ENCODE assay signal across 33 cellular contexts in the genomic region with DNA sequence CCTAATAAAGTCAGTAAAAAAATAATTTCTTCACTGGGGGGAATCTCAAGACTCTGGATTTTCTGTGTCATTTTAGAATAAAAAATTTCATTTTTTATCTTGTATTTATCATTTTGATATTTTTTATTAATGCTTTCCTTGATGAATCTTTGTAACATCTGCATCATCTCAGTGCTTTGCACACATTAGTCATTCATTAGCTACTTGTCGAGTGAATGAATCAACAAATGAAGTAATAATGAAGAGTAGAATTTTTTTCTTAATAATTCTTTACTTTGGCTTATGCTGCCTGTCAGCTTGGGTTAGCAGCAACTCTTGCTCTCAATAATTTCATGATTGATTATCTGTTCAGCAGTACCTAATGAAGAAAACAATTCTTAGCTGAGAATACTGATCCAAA.
"Had no signal": no experiment of that assay in that cellular context is flagged by ENCODE, and none has a peak within 500 bp of the region (broad histone marks: within the 10 kb centered on the region; RNA-seq: fewer than 3 reads in every experiment).

No MANE protein-coding gene starts in this region.

- H3K27ac ChIP-seq: adrenal gland, ascending aorta, breast epithelium, coronary artery, dorsolateral prefrontal cortex, esophagus squamous epithelium, foreskin keratinocyte, gastrocnemius medialis, heart left ventricle had no signal

- DNase-seq: activated CD4-positive, alpha-beta memory T cell treated with anti-CD3 and anti-CD28 coated beads for 36 hours; activated CD4-positive, alpha-beta T cell treated with anti-CD3 and anti-CD28 coated beads for 36 hours; activated CD4-positive, alpha-beta T cell treated with anti-CD3 and anti-CD28 coated beads, Interleukin-2, amount 10 ng/mL, durations not matched to agents 24 days and 14 days; activated CD4-positive, CD25-positive, alpha-beta regulatory T cell; activated CD4-positive, CD25-positive, alpha-beta regulatory T cell treated with anti-CD3 and anti-CD28 coated beads, Interleukin-2, amount 50 U/mL, for 72 hours; activated CD8-positive, alpha-beta memory T cell treated with anti-CD3 and anti-CD28 coated beads, Interleukin-2, amount 10 ng/mL, durations not matched to agents 7 days and 5 days; activated CD8-positive, alpha-beta memory T cell treated with anti-CD3 and anti-CD28 coated beads, Interleukin-2, amount 50 U/mL, for 4 hours; activated CD8-positive, alpha-beta T cell treated with anti-CD3 and anti-CD28 coated beads, Interleukin-2, amount 10 ng/mL, durations not matched to agents 7 days and 5 days; activated effector memory CD4-positive, alpha-beta T cell treated with anti-CD3 and anti-CD28 coated beads, Interleukin-2, amount 50 U/mL, for 16 hours; activated naive CD4-positive, alpha-beta T cell treated with anti-CD3 and anti-CD28 coated beads for 36 hours; activated naive CD8-positive, alpha-beta T cell treated with anti-CD3 and anti-CD28 coated beads for 36 hours; activated naive CD8-positive, alpha-beta T cell treated with anti-CD3 and anti-CD28 coated beads, Interleukin-2, amount 50 U/mL, for 24 hours; activated T-cell treated with anti-CD3 and anti-CD28 coated beads, Interleukin-2, amount 50 U/mL, for 1 hour; activated T-cell treated with anti-CD3 and anti-CD28 coated beads, Interleukin-2, amount 50 U/mL, for 48 hours; adrenal gland; dorsolateral prefrontal cortex; effector memory CD4-positive, alpha-beta T cell; endodermal cell; esophagus squamous epithelium; foreskin keratinocyte; gastrocnemius medialis; glutamatergic neuron; heart left ventricle; T-helper 2 cell had no signal

- ATAC-seq: activated CD4-positive, alpha-beta T cell treated with anti-CD3 and anti-CD28 coated beads for 36 hours; activated CD8-positive, alpha-beta memory T cell treated with anti-CD3 and anti-CD28 coated beads, Interleukin-2, amount 10 ng/mL, durations not matched to agents 7 days and 5 days; activated CD8-positive, alpha-beta T cell treated with anti-CD3 and anti-CD28 coated beads, Interleukin-2, amount 10 ng/mL, durations not matched to agents 7 days and 5 days; activated naive CD8-positive, alpha-beta T cell treated with anti-CD3 and anti-CD28 coated beads, Interleukin-2, amount 50 U/mL, for 24 hours; foreskin keratinocyte; gastrocnemius medialis; heart left ventricle had no signal

- H3K4me3 ChIP-seq: adrenal gland, ascending aorta, breast epithelium, coronary artery, dorsolateral prefrontal cortex, esophagus squamous epithelium, gastrocnemius medialis, heart left ventricle had no signal

- H3K9me3 Mint-ChIP-seq: activated CD4-positive, alpha-beta T cell treated with anti-CD3 and anti-CD28 coated beads, Interleukin-2, amount 10 ng/mL, durations not matched to agents 24 days and 14 days had no signal

- H3K27me3 ChIP-seq: adrenal gland, ascending aorta, breast epithelium, dorsolateral prefrontal cortex, esophagus squamous epithelium, foreskin keratinocyte, gastrocnemius medialis, heart left ventricle had no signal

- H3K4me1 Mint-ChIP-seq: activated CD4-positive, alpha-beta T cell treated with anti-CD3 and anti-CD28 coated beads for 36 hours; activated CD4-positive, alpha-beta T cell treated with anti-CD3 and anti-CD28 coated beads, Interleukin-2, amount 10 ng/mL, durations not matched to agents 24 days and 14 days; activated CD8-positive, alpha-beta memory T cell treated with anti-CD3 and anti-CD28 coated beads, Interleukin-2, amount 10 ng/mL, durations not matched to agents 7 days and 5 days; activated naive CD4-positive, alpha-beta T cell treated with anti-CD3 and anti-CD28 coated beads, Interleukin-2, amount 50 U/mL, for 24 hours; activated naive CD8-positive, alpha-beta T cell treated with anti-CD3 and anti-CD28 coated beads for 36 hours; activated naive CD8-positive, alpha-beta T cell treated with anti-CD3 and anti-CD28 coated beads, Interleukin-2, amount 50 U/mL, for 24 hours; brain; central memory CD8-positive, alpha-beta T cell; endodermal cell had no signal

- H3K36me3 ChIP-seq: adrenal gland, ascending aorta, breast epithelium, esophagus squamous epithelium, gastrocnemius medialis, heart left ventricle had no signal

- H3K27ac Mint-ChIP-seq: activated CD4-positive, alpha-beta memory T cell treated with anti-CD3 and anti-CD28 coated beads for 36 hours; activated CD4-positive, alpha-beta T cell treated with anti-CD3 and anti-CD28 coated beads for 36 hours; activated CD4-positive, alpha-beta T cell treated with anti-CD3 and anti-CD28 coated beads, Interleukin-2, amount 10 ng/mL, durations not matched to agents 24 days and 14 days; activated CD8-positive, alpha-beta memory T cell treated with anti-CD3 and anti-CD28 coated beads, Interleukin-2, amount 10 ng/mL, durations not matched to agents 7 days and 5 days; activated CD8-positive, alpha-beta T cell treated with anti-CD3 and anti-CD28 coated beads, Interleukin-2, amount 10 ng/mL, durations not matched to agents 7 days and 5 days; activated naive CD4-positive, alpha-beta T cell treated with anti-CD3 and anti-CD28 coated beads for 36 hours; activated naive CD4-positive, alpha-beta T cell treated with anti-CD3 and anti-CD28 coated beads, Interleukin-2, amount 50 U/mL, for 24 hours; activated naive CD8-positive, alpha-beta T cell treated with anti-CD3 and anti-CD28 coated beads for 36 hours; activated naive CD8-positive, alpha-beta T cell treated with anti-CD3 and anti-CD28 coated beads, Interleukin-2, amount 50 U/mL, for 24 hours; activated T-helper 1 cell treated with anti-CD3 and anti-CD28 coated beads, Interleukin-12 subunit alpha, Interleukin-12 subunit beta, Interleukin-2, Interleukin-4 antibody, amounts not matched to agents 30 ng/mL and 10 ng/mL and 1 ng/mL, durations not matched to agents 14 hours and 24 hours and 36 hours; activated T-helper 2 cell treated with anti-CD3 and anti-CD28 coated beads, Interferon-gamma antibody, Interleukin-2, Interleukin-4, amounts not matched to agents 10 μg/mL and 5 μg/mL and 100 μg/mL, durations not matched to agents 14 hours and 24 hours and 36 hours; brain; dendritic cell treated with granulocyte-macrophage colony-stimulating factor and Interleukin-4, amounts not matched to agents 40 ng/mL and 50 ng/mL, for 4 days; endodermal cell had no signal

- H3K4me1 ChIP-seq: adrenal gland, ascending aorta, breast epithelium, esophagus squamous epithelium, gastrocnemius medialis, heart left ventricle had no signal

- H3K27me3 Mint-ChIP-seq: activated CD4-positive, alpha-beta memory T cell treated with anti-CD3 and anti-CD28 coated beads for 36 hours; activated CD4-positive, alpha-beta T cell treated with anti-CD3 and anti-CD28 coated beads for 36 hours; activated CD4-positive, alpha-beta T cell treated with anti-CD3 and anti-CD28 coated beads, Interleukin-2, amount 10 ng/mL, durations not matched to agents 24 days and 14 days; activated CD8-positive, alpha-beta memory T cell treated with anti-CD3 and anti-CD28 coated beads, Interleukin-2, amount 10 ng/mL, durations not matched to agents 7 days and 5 days; activated naive CD4-positive, alpha-beta T cell treated with anti-CD3 and anti-CD28 coated beads, Interleukin-2, amount 50 U/mL, for 24 hours; activated naive CD8-positive, alpha-beta T cell treated with anti-CD3 and anti-CD28 coated beads for 36 hours; activated naive CD8-positive, alpha-beta T cell treated with anti-CD3 and anti-CD28 coated beads, Interleukin-2, amount 50 U/mL, for 24 hours; brain; central memory CD8-positive, alpha-beta T cell; dendritic cell treated with granulocyte-macrophage colony-stimulating factor and Interleukin-4, amounts not matched to agents 40 ng/mL and 50 ng/mL, for 4 days had no signal

- H3K36me3 Mint-ChIP-seq: activated CD4-positive, alpha-beta memory T cell treated with anti-CD3 and anti-CD28 coated beads for 36 hours; activated CD8-positive, alpha-beta memory T cell treated with anti-CD3 and anti-CD28 coated beads, Interleukin-2, amount 10 ng/mL, durations not matched to agents 7 days and 5 days; activated naive CD4-positive, alpha-beta T cell treated with anti-CD3 and anti-CD28 coated beads, Interleukin-2, amount 50 U/mL, for 24 hours; activated naive CD8-positive, alpha-beta T cell treated with anti-CD3 and anti-CD28 coated beads for 36 hours; brain had no signal

- H3K4me3 Mint-ChIP-seq: activated CD4-positive, alpha-beta memory T cell treated with anti-CD3 and anti-CD28 coated beads for 36 hours; activated CD4-positive, alpha-beta T cell treated with anti-CD3 and anti-CD28 coated beads for 36 hours; activated CD4-positive, alpha-beta T cell treated with anti-CD3 and anti-CD28 coated beads, Interleukin-2, amount 10 ng/mL, durations not matched to agents 24 days and 14 days; activated CD8-positive, alpha-beta memory T cell treated with anti-CD3 and anti-CD28 coated beads, Interleukin-2, amount 10 ng/mL, durations not matched to agents 7 days and 5 days; activated CD8-positive, alpha-beta T cell treated with anti-CD3 and anti-CD28 coated beads, Interleukin-2, amount 10 ng/mL, durations not matched to agents 7 days and 5 days; activated naive CD4-positive, alpha-beta T cell treated with anti-CD3 and anti-CD28 coated beads for 36 hours; activated naive CD4-positive, alpha-beta T cell treated with anti-CD3 and anti-CD28 coated beads, Interleukin-2, amount 50 U/mL, for 24 hours; activated naive CD8-positive, alpha-beta T cell treated with anti-CD3 and anti-CD28 coated beads for 36 hours; activated naive CD8-positive, alpha-beta T cell treated with anti-CD3 and anti-CD28 coated beads, Interleukin-2, amount 50 U/mL, for 24 hours; activated T-helper 1 cell treated with anti-CD3 and anti-CD28 coated beads, Interleukin-12 subunit alpha, Interleukin-12 subunit beta, Interleukin-2, Interleukin-4 antibody, amounts not matched to agents 30 ng/mL and 10 ng/mL and 1 ng/mL, durations not matched to agents 14 hours and 24 hours and 36 hours; brain; central memory CD8-positive, alpha-beta T cell; dendritic cell treated with granulocyte-macrophage colony-stimulating factor and Interleukin-4, amounts not matched to agents 40 ng/mL and 50 ng/mL, for 4 days; endodermal cell had no signal

- H3K9me3 ChIP-seq: adrenal gland, ascending aorta, gastrocnemius medialis had no signal
